In the genomic region with DNA sequence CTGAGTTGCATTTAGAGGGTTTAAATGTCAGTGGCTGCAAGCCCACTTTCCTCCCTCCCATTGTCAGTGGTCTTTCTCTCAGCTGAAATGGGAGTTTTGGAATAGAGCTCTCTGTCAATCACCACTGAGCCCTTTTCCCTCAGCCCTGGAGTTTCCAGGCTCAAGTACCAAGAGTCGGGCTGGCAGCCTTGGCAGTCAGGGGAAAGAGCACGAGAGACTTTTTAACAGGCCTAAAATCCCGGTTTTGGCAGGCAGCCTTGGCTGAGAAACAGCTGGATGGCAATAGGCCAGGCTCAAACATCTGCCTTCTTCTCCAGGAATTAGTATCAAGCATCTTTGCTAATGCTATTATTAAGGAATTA, we compare ENCODE assay signal across 20 cellular contexts. TPM values are rescaled to one million over a fixed set of nuclear protein-coding genes. Genes with fewer than 3 reads are reported as not detected.
DNase-seq lines count a peak whose midpoint lies in the region; ATAC-seq, FAIRE-seq and TF ChIP-seq lines count a peak whose summit lies in the region.
"Had no signal": no experiment of that assay in that cellular context is flagged by ENCODE, and none has a peak within 500 bp of the region (broad histone marks: within the 10 kb centered on the region; RNA-seq: fewer than 3 reads in every experiment).

No MANE protein-coding gene starts in this region.

- TF ChIP-seq POLR2A in GM12892 (IDR thresholded peaks at IDR 0.05; ENCODE audit: low read depth, low read length) = 0 out of 2 replicates have a peak, but pooled peaks have one; percentile 41

- peaks cover 17% of the 10 kb centered on the region for H3K36me3 Mint-ChIP-seq in activated T-cell treated with anti-CD3 and anti-CD28 coated beads, Interleukin-2, amount 50 U/mL, for 24 hours (ENCODE audit: low read depth)
- H3K36me3 Mint-ChIP-seq in activated T-cell treated with anti-CD3 and anti-CD28 coated beads, Interleukin-2, amount 50 U/mL, for 4 hours (ENCODE audit: insufficient read depth) = no peaks in the 10 kb centered on the region
- peaks cover 38% of the 10 kb centered on the region for H3K36me3 Mint-ChIP-seq in activated T-helper 2 cell treated with anti-CD3 and anti-CD28 coated beads, Interferon-gamma antibody, Interleukin-2, Interleukin-4, amounts not matched to agents 10 μg/mL and 5 μg/mL and 100 μg/mL, durations not matched to agents 14 hours and 24 hours and 36 hours (ENCODE audit: low read depth)
- H3K36me3 Mint-ChIP-seq: mesothelial cell of epicardium had no signal

- ATAC-seq in activated T-cell treated with anti-CD3 and anti-CD28 coated beads, Interleukin-2, amount 50 U/mL, for 4 hours = no peak
- peak; percentile 21 for ATAC-seq in sciatic nerve
- ATAC-seq: foreskin keratinocyte, left lung had no signal

- peaks cover 73% of the 10 kb centered on the region for H3K4me1 Mint-ChIP-seq in activated T-cell treated with anti-CD3 and anti-CD28 coated beads, Interleukin-2, amount 50 U/mL, for 24 hours (ENCODE audit: low read depth)
- H3K4me1 Mint-ChIP-seq in activated T-cell treated with anti-CD3 and anti-CD28 coated beads, Interleukin-2, amount 50 U/mL, for 4 hours (ENCODE audit: low read depth) = peaks cover 39% of the 10 kb centered on the region
- H3K4me1 Mint-ChIP-seq in activated T-helper 2 cell treated with anti-CD3 and anti-CD28 coated beads, Interferon-gamma antibody, Interleukin-2, Interleukin-4, amounts not matched to agents 10 μg/mL and 5 μg/mL and 100 μg/mL, durations not matched to agents 14 hours and 24 hours and 36 hours (ENCODE audit: low read depth) = peaks cover 42% of the 10 kb centered on the region

- no peaks in the 10 kb centered on the region for H3K27me3 Mint-ChIP-seq in activated T-cell treated with anti-CD3 and anti-CD28 coated beads, Interleukin-2, amount 50 U/mL, for 24 hours
- H3K27me3 Mint-ChIP-seq in activated T-cell treated with anti-CD3 and anti-CD28 coated beads, Interleukin-2, amount 50 U/mL, for 4 hours (ENCODE audit: low read depth) = no peaks in the 10 kb centered on the region
- H3K27me3 Mint-ChIP-seq in activated T-helper 2 cell treated with anti-CD3 and anti-CD28 coated beads, Interferon-gamma antibody, Interleukin-2, Interleukin-4, amounts not matched to agents 10 μg/mL and 5 μg/mL and 100 μg/mL, durations not matched to agents 14 hours and 24 hours and 36 hours (ENCODE audit: low read depth) = no peaks in the 10 kb centered on the region
- H3K27me3 Mint-ChIP-seq: activated naive CD4-positive, alpha-beta T cell treated with anti-CD3 and anti-CD28 coated beads, Interleukin-2, amount 50 U/mL, for 24 hours; CD4-positive, alpha-beta T cell had no signal

- H3K4me3 Mint-ChIP-seq in activated T-cell treated with anti-CD3 and anti-CD28 coated beads, Interleukin-2, amount 50 U/mL, for 24 hours = peak overlapping the region; percentile 32
- H3K4me3 Mint-ChIP-seq in activated T-cell treated with anti-CD3 and anti-CD28 coated beads, Interleukin-2, amount 50 U/mL, for 4 hours = no peak overlapping the region
- H3K4me3 Mint-ChIP-seq in activated T-helper 2 cell treated with anti-CD3 and anti-CD28 coated beads, Interferon-gamma antibody, Interleukin-2, Interleukin-4, amounts not matched to agents 10 μg/mL and 5 μg/mL and 100 μg/mL, durations not matched to agents 14 hours and 24 hours and 36 hours (ENCODE audit: low read depth) = no peak overlapping the region
- H3K4me3 Mint-ChIP-seq: activated naive CD4-positive, alpha-beta T cell treated with anti-CD3 and anti-CD28 coated beads, Interleukin-2, amount 50 U/mL, for 24 hours; CD4-positive, alpha-beta T cell; mesothelial cell of epicardium had no signal

- intact Hi-C loops in activated T-helper 2 cell treated with anti-CD3 and anti-CD28 coated beads, Interferon-gamma antibody, Interleukin-2, Interleukin-4, amounts not matched to agents 10 μg/mL and 5 μg/mL and 100 μg/mL, durations not matched to agents 14 hours and 24 hours and 36 hours (cut with micrococcal nuclease) = loop anchor here (1.0 to 2.0 kb wide), 2 partner anchors 9 to 39 kb away; no protein-coding TSS in a partner anchor
- intact Hi-C loops in sciatic nerve (cut with DNase I) = no loop called here
- intact Hi-C loops in posterior cingulate gyrus (cut with DNase I) = no loop called here

- DNase-seq in activated T-cell treated with anti-CD3 and anti-CD28 coated beads, Interleukin-2, amount 50 U/mL, for 24 hours = no peak
- DNase-seq in activated T-cell treated with anti-CD3 and anti-CD28 coated beads, Interleukin-2, amount 50 U/mL, for 4 hours = no peak
- DNase-seq in GM12892 (ENCODE audit: insufficient read length) (no peak), sciatic nerve (ENCODE audit: low spot score) (no peak), posterior cingulate gyrus (no peak), HK-2 (ENCODE audit: unreplicated experiment) (no peak)
- no peak for DNase-seq in activated T-helper 2 cell treated with anti-CD3 and anti-CD28 coated beads, Interferon-gamma antibody, Interleukin-2, Interleukin-4, amounts not matched to agents 10 μg/mL and 5 μg/mL and 100 μg/mL, durations not matched to agents 14 hours and 24 hours and 36 hours (ENCODE audit: low spot score)
- DNase-seq: activated CD4-positive, alpha-beta T cell treated with anti-CD3 and anti-CD28 coated beads for 1 hour; activated CD8-positive, alpha-beta memory T cell treated with anti-CD3 and anti-CD28 coated beads, Interleukin-2, amount 50 U/mL, for 4 hours; CD4-positive, alpha-beta T cell; DMS153; effector CD4-positive, alpha-beta T cell; foreskin keratinocyte; GM23248; left lung; NCI-H1694 treated with DMSO at 0.1 percent for 48 hours; sigmoid colon had no signal

- FAIRE-seq in GM12892 (lab: Jason Lieb, UNC) = no peak
- FAIRE-seq: urothelium cell line had no signal

- H3K27ac Mint-ChIP-seq in activated T-cell treated with anti-CD3 and anti-CD28 coated beads, Interleukin-2, amount 50 U/mL, for 24 hours = peak overlapping the region; percentile 95
- H3K27ac Mint-ChIP-seq in activated T-helper 2 cell treated with anti-CD3 and anti-CD28 coated beads, Interferon-gamma antibody, Interleukin-2, Interleukin-4, amounts not matched to agents 10 μg/mL and 5 μg/mL and 100 μg/mL, durations not matched to agents 14 hours and 24 hours and 36 hours = peak overlapping the region; percentile 43
- H3K27ac Mint-ChIP-seq: activated naive CD4-positive, alpha-beta T cell treated with anti-CD3 and anti-CD28 coated beads, Interleukin-2, amount 50 U/mL, for 24 hours; CD4-positive, alpha-beta T cell; mesothelial cell of epicardium had no signal

- peaks cover 36% of the 10 kb centered on the region for H3K9me3 Mint-ChIP-seq in activated T-cell treated with anti-CD3 and anti-CD28 coated beads, Interleukin-2, amount 50 U/mL, for 24 hours
- H3K9me3 Mint-ChIP-seq in activated T-cell treated with anti-CD3 and anti-CD28 coated beads, Interleukin-2, amount 50 U/mL, for 4 hours = peaks cover 16% of the 10 kb centered on the region
- peaks cover 44% of the 10 kb centered on the region for H3K9me3 Mint-ChIP-seq in activated T-helper 2 cell treated with anti-CD3 and anti-CD28 coated beads, Interferon-gamma antibody, Interleukin-2, Interleukin-4, amounts not matched to agents 10 μg/mL and 5 μg/mL and 100 μg/mL, durations not matched to agents 14 hours and 24 hours and 36 hours
- H3K9me3 Mint-ChIP-seq: activated naive CD4-positive, alpha-beta T cell treated with anti-CD3 and anti-CD28 coated beads, Interleukin-2, amount 50 U/mL, for 24 hours; CD4-positive, alpha-beta T cell had no signal

RNA-seq across cellular contexts. Expression of a gene that starts 8.1 kb away (rescaled TPM):
- total RNA-seq in activated T-cell treated with anti-CD3 and anti-CD28 coated beads, Interleukin-2, amount 50 U/mL, for 4 hours = 10 to 100 TPM; 52.9 to 72.4 (median 69.6) TPM
- 163 TPM for polyA plus RNA-seq in GM12892 (2012; ENCODE audit: missing spikeins)
- total RNA-seq in activated T-helper 2 cell treated with anti-CD3 and anti-CD28 coated beads, Interferon-gamma antibody, Interleukin-2, Interleukin-4, amounts not matched to agents 10 μg/mL and 5 μg/mL and 100 μg/mL, durations not matched to agents 14 hours and 24 hours and 36 hours = 90.4 and 93.7 TPM in 2 replicates
- 119 TPM for total RNA-seq in sciatic nerve
